In genomic region chr6:108556864-108557493, GRCh38 we compare ENCODE assay signal across 8 cellular contexts. TPM values are rescaled to one million over a fixed set of nuclear protein-coding genes. Genes with fewer than 3 reads are reported as not detected.
DNase-seq lines count a peak whose midpoint lies in the region; ATAC-seq and TF ChIP-seq lines count a peak whose summit lies in the region.

No MANE protein-coding gene starts in this region.

- H3K27ac ChIP-seq in urinary bladder (ENCODE audit: low read depth) = peak overlapping the region; percentile 97

- TF ChIP-seq CTCF in astrocyte of the cerebellum (IDR thresholded peaks at IDR 0.05; ENCODE audit: low read depth, low read length, missing control alignments) = no peak
- no peak for TF ChIP-seq CTCF in lower leg skin (IDR thresholded peaks at IDR 0.05)

- peak overlapping the region; percentile 95 for H3K4me3 Mint-ChIP-seq in activated naive CD4-positive, alpha-beta T cell treated with anti-CD3 and anti-CD28 coated beads, Interleukin-2, amount 50 U/mL, for 24 hours

- peak overlapping the region; percentile 74 for H3K27ac Mint-ChIP-seq in activated naive CD4-positive, alpha-beta T cell treated with anti-CD3 and anti-CD28 coated beads, Interleukin-2, amount 50 U/mL, for 24 hours

- DNase-seq in activated naive CD4-positive, alpha-beta T cell treated with Interleukin-2 at 50 U/mL for 16 hours = no peak
- DNase-seq in astrocyte of the cerebellum (ENCODE audit: low read depth) (no peak), lower leg skin (ENCODE audit: low spot score in 2 of 2) (no peak), superior temporal gyrus (ENCODE audit: extremely low spot score) (no peak)

- H3K27me3 Mint-ChIP-seq in activated naive CD4-positive, alpha-beta T cell treated with anti-CD3 and anti-CD28 coated beads, Interleukin-2, amount 50 U/mL, for 24 hours = peaks cover 2% of the 10 kb centered on the region

- no peaks in the 10 kb centered on the region for H3K36me3 ChIP-seq in urinary bladder (ENCODE audit: insufficient read depth)

- H3K4me3 ChIP-seq in astrocyte of the cerebellum (ENCODE audit: low read depth, low read length) (peak overlapping the region; percentile 93), lower leg skin (ENCODE audit: low read depth, poor library complexity, severe bottlenecking) (peak overlapping the region; percentile 29), urinary bladder (ENCODE audit: low read depth, low read length) (peak overlapping the region; percentile 57)

- ATAC-seq in GM18867 (IDR thresholded peaks at IDR 0.05; ENCODE audit: unreplicated experiment) = no peak
- no peak for ATAC-seq in GM18870 (IDR thresholded peaks at IDR 0.05; ENCODE audit: unreplicated experiment)

- H3K4me1 Mint-ChIP-seq in activated naive CD4-positive, alpha-beta T cell treated with anti-CD3 and anti-CD28 coated beads, Interleukin-2, amount 50 U/mL, for 24 hours = peaks cover 7% of the 10 kb centered on the region

- intact Hi-C loops in lower leg skin (cut with DNase I; ENCODE audit: low total_unique reads) = no loop called here

- no peaks in the 10 kb centered on the region for H3K9me3 Mint-ChIP-seq in activated naive CD4-positive, alpha-beta T cell treated with anti-CD3 and anti-CD28 coated beads, Interleukin-2, amount 50 U/mL, for 24 hours

- in situ Hi-C loops in astrocyte of the cerebellum (cut with HindIII; ENCODE audit: low sequenced_read_pairs) = no loop called here

- TF ChIP-seq POLR2A in lower leg skin (IDR thresholded peaks at IDR 0.05) = no peak

- no peaks in the 10 kb centered on the region for H3K4me1 ChIP-seq in urinary bladder (ENCODE audit: insufficient read depth)

- no peaks in the 10 kb centered on the region for H3K36me3 Mint-ChIP-seq in activated naive CD4-positive, alpha-beta T cell treated with anti-CD3 and anti-CD28 coated beads, Interleukin-2, amount 50 U/mL, for 24 hours

- WGBS in lower leg skin, 2 donors = 43 to 50% methylated on average over 13 to 16 of the region's 16 CpGs
- 14% methylated on average over 16 of the region's 16 CpGs for WGBS in urinary bladder

RNA-seq across cellular contexts. Expression of gene FOXO3, which starts 3.7 kb away (rescaled TPM):
- total RNA-seq in lower leg skin (100 to 1,000 TPM; 110 to 176 (median 139) TPM), urinary bladder (43.7 TPM)
- 48.2 TPM for polyA plus RNA-seq in urinary bladder

Comparison
In these comparisons a context has a peak if more than half of its experiments do, and no peak if none do; other contexts are left out.
1. H3K4me3 ChIP-seq: peak in every context shown above with its lines; median percentile 93 in astrocyte of the cerebellum; 57 in urinary bladder; 29 in lower leg skin.